ENCODE assay signal across 9 cellular contexts in the genomic region with DNA sequence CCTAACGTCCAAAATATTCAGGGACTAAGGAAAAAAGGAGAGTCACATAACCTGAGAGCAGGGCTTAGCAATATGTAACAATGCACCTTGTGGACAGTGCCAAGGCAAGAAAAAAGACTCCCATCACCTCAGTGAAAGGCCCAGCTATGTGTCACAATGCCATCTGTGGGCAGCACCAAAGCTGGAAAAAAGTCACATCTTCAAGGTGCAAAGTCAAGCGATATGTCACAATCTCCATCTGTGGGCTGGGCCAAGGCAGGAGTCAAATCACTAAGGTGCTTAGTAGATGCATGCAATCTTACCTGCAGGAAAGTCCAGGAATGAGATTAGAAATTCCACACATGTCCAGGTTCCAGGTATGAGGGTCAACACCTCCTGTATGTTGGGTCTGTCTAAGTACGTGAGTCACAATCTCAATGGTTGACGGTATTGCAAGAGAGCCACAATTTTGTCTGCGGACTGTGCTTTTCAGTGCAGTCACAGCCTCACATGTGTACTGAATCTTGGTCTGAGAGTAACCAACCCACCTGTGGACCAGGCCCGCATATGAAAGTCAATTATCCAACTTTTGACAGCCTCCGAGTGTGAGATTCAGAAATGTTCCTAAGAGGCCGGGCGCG. TPM values are rescaled to one million over a fixed set of nuclear protein-coding genes. Genes with fewer than 3 reads are reported as not detected.
DNase-seq lines count a peak whose midpoint lies in the region; ATAC-seq, FAIRE-seq and TF ChIP-seq lines count a peak whose summit lies in the region.
"Had no signal": no experiment of that assay in that cellular context is flagged by ENCODE, and none has a peak within 500 bp of the region (broad histone marks: within the 10 kb centered on the region; RNA-seq: fewer than 3 reads in every experiment).

No MANE protein-coding gene starts in this region.

- TF ChIP-seq CTCF in keratinocyte (optimal IDR thresholded peaks at IDR 0.05 in 1 of 3, IDR thresholded peaks at IDR 0.05 in 1 of 3, conservative IDR thresholded peaks at IDR 0.05 in 1 of 3; ENCODE audit: extremely low read depth in 1 of 3, insufficient read depth in 2 of 3, low read length in 3 of 3): no peak

- H3K9me3 Mint-ChIP-seq in activated CD4-positive, alpha-beta T cell treated with anti-CD3 and anti-CD28 coated beads, Interleukin-2, amount 10 ng/mL, durations not matched to agents 24 days and 14 days: peaks cover 32% of the 10 kb centered on the region
- H3K9me3 Mint-ChIP-seq in activated naive CD4-positive, alpha-beta T cell treated with anti-CD3 and anti-CD28 coated beads, Interleukin-2, amount 50 U/mL, for 72 hours: no peaks in the 10 kb centered on the region

- FAIRE-seq in keratinocyte (lab: Jason Lieb, UNC): no peak

- peak overlapping the region; percentile 92 for H3K4me3 Mint-ChIP-seq in activated CD4-positive, alpha-beta T cell treated with anti-CD3 and anti-CD28 coated beads, Interleukin-2, amount 10 ng/mL, durations not matched to agents 24 days and 14 days

- peak overlapping the region; percentile 54 to 81 (median 73) for H3K4me3 ChIP-seq in keratinocyte (ENCODE audit: control insufficient read depth in 2 of 3, extremely low read depth in 1 of 3, insufficient read depth in 2 of 3, low read depth in 1 of 3, low read length in 3 of 3)
- H3K4me3 ChIP-seq in subcutaneous abdominal adipose tissue (ENCODE audit: low read depth in 1 of 5, low read length in 5 of 5): peak overlapping the region; percentile 10 to 96 (median 93)

- H3K27me3 ChIP-seq in keratinocyte (ENCODE audit: control insufficient read depth, extremely low read depth, insufficient read depth, low read length): no peaks in the 10 kb centered on the region
- H3K27me3 ChIP-seq in subcutaneous abdominal adipose tissue (ENCODE audit: control insufficient read depth in 5 of 5, insufficient read depth in 4 of 5, low read length in 5 of 5): no peaks in the 10 kb centered on the region

- peaks cover 5% of the 10 kb centered on the region for H3K4me1 ChIP-seq in keratinocyte (ENCODE audit: control insufficient read depth, extremely low read depth, insufficient read depth, low read length)
- peaks cover 3 to 15% (median 10%) of the 10 kb centered on the region in 5 donors for H3K4me1 ChIP-seq in subcutaneous abdominal adipose tissue (ENCODE audit: control insufficient read depth in 5 of 5, insufficient read depth in 5 of 5, low read length in 5 of 5)
- H3K4me1 ChIP-seq: Caco-2 had no signal

- no peak for DNase-seq in activated CD4-positive, alpha-beta T cell treated with anti-CD3 and anti-CD28 coated beads, Interleukin-2, amount 10 ng/mL, durations not matched to agents 24 days and 14 days
- no peak for DNase-seq in activated CD4-positive, alpha-beta T cell treated with anti-CD3 and anti-CD28 coated beads, Interleukin-2, amount 50 U/mL, for 4 hours
- no peak for DNase-seq in activated naive CD4-positive, alpha-beta T cell treated with anti-CD3 and anti-CD28 coated beads, Interleukin-2, amount 50 U/mL, for 72 hours (ENCODE audit: low spot score in 2 of 2)
- DNase-seq in keratinocyte (ENCODE audit: low read depth, low spot score): no peak
- DNase-seq in pons (ENCODE audit: low spot score): no peak
- no peak for DNase-seq in COLO829 (ENCODE audit: low spot score)
- DNase-seq: Caco-2 had no signal

- dilution Hi-C loops in keratinocyte (cut with MboI; ENCODE audit: extremely low pct_ligation_motif_present, low sequenced_read_pairs): no loop called here

- H3K4me2 ChIP-seq in keratinocyte (ENCODE audit: control insufficient read depth, extremely low read depth, insufficient read depth, low read depth, low read length): peak overlapping the region; percentile 62

- H3K36me3 Mint-ChIP-seq in activated CD4-positive, alpha-beta T cell treated with anti-CD3 and anti-CD28 coated beads, Interleukin-2, amount 10 ng/mL, durations not matched to agents 24 days and 14 days (ENCODE audit: low read depth): peaks cover 47% of the 10 kb centered on the region
- H3K36me3 Mint-ChIP-seq in activated naive CD4-positive, alpha-beta T cell treated with anti-CD3 and anti-CD28 coated beads, Interleukin-2, amount 50 U/mL, for 72 hours: peaks cover 27 to 60% of the 10 kb centered on the region in 2 donors

- H4K20me1 ChIP-seq in keratinocyte (ENCODE audit: control insufficient read depth, extremely low read depth, insufficient read depth, low read length): no peaks in the 10 kb centered on the region

- no peak overlapping the region for H2AFZ ChIP-seq in keratinocyte (ENCODE audit: control insufficient read depth, low read length)

- H3K9ac ChIP-seq in keratinocyte (ENCODE audit: control insufficient read depth, extremely low read depth, insufficient read depth, low read length): no peak overlapping the region
- peak overlapping the region in 1 of 5 donors; percentile 65 for H3K9ac ChIP-seq in subcutaneous abdominal adipose tissue (ENCODE audit: low read length in 5 of 5)

- no peak overlapping the region for H3K27ac ChIP-seq in keratinocyte (ENCODE audit: control insufficient read depth, insufficient read depth, low read length)
- H3K27ac ChIP-seq in subcutaneous abdominal adipose tissue (ENCODE audit: low read depth, low read length): no peak overlapping the region

- H3K36me3 ChIP-seq in keratinocyte (ENCODE audit: control insufficient read depth in 2 of 2, extremely low read depth in 1 of 2, insufficient read depth in 2 of 2, low read length in 2 of 2) (peaks cover 0 to 3% of the 10 kb centered on the region in 2 experiments), subcutaneous abdominal adipose tissue (ENCODE audit: control insufficient read depth in 5 of 5, insufficient read depth in 5 of 5, low read length in 5 of 5) (peaks cover 0 to 24% (median 7%) of the 10 kb centered on the region in 5 donors)

- H3K27me3 Mint-ChIP-seq in activated CD4-positive, alpha-beta T cell treated with anti-CD3 and anti-CD28 coated beads, Interleukin-2, amount 10 ng/mL, durations not matched to agents 24 days and 14 days: no peaks in the 10 kb centered on the region

- no peaks in the 10 kb centered on the region for H3K79me2 ChIP-seq in keratinocyte (ENCODE audit: control insufficient read depth, insufficient read depth, low read length)

- ATAC-seq in activated naive CD4-positive, alpha-beta T cell treated with anti-CD3 and anti-CD28 coated beads, Interleukin-2, amount 50 U/mL, for 72 hours: peak in 1 of 2 donors; percentile 3
- ATAC-seq in HG03439 (IDR thresholded peaks at IDR 0.05; ENCODE audit: unreplicated experiment): no peak

- H3K9me1 ChIP-seq in keratinocyte (ENCODE audit: control insufficient read depth, extremely low read depth, insufficient read depth, low read length): no peaks in the 10 kb centered on the region

- peak overlapping the region; percentile 93 for H3K27ac Mint-ChIP-seq in activated CD4-positive, alpha-beta T cell treated with anti-CD3 and anti-CD28 coated beads, Interleukin-2, amount 10 ng/mL, durations not matched to agents 24 days and 14 days
- peak overlapping the region; percentile 91 to 94 for H3K27ac Mint-ChIP-seq in activated naive CD4-positive, alpha-beta T cell treated with anti-CD3 and anti-CD28 coated beads, Interleukin-2, amount 50 U/mL, for 72 hours

- intact Hi-C loops in activated CD4-positive, alpha-beta T cell treated with anti-CD3 and anti-CD28 coated beads, Interleukin-2, amount 10 ng/mL, durations not matched to agents 24 days and 14 days (cut with micrococcal nuclease): loop anchor here (5.0 kb wide), 1 partner anchor 343 kb away; a partner anchor contains a TSS

- H3K9me3 ChIP-seq in keratinocyte (ENCODE audit: control insufficient read depth, low read depth, low read length): peaks cover 4% of the 10 kb centered on the region
- no peaks in the 10 kb centered on the region for H3K9me3 ChIP-seq in subcutaneous abdominal adipose tissue (ENCODE audit: control insufficient read depth in 5 of 5, low read length in 5 of 5)
- H3K9me3 ChIP-seq: Caco-2 had no signal

- H3K4me1 Mint-ChIP-seq in activated CD4-positive, alpha-beta T cell treated with anti-CD3 and anti-CD28 coated beads, Interleukin-2, amount 10 ng/mL, durations not matched to agents 24 days and 14 days: peaks cover 16% of the 10 kb centered on the region

RNA-seq across cellular contexts. Expression of a gene that starts 14.8 kb away (rescaled TPM):
- total RNA-seq in activated CD4-positive, alpha-beta T cell treated with anti-CD3 and anti-CD28 coated beads, Interleukin-2, amount 10 ng/mL, durations not matched to agents 24 days and 14 days: 30.3 and 33.3 TPM in 2 replicates
- 10 to 100 TPM; 34.0 to 37.7 TPM for total RNA-seq in activated naive CD4-positive, alpha-beta T cell treated with anti-CD3 and anti-CD28 coated beads, Interleukin-2, amount 50 U/mL, for 72 hours
- polyA plus RNA-seq in keratinocyte: 2.7 to 3.3 TPM (median 2.9 TPM) in 3 replicates
- 1.3 TPM for polyA plus RNA-seq in keratinocyte (2011; ENCODE audit: low read depth)
- polyA plus RNA-seq in keratinocyte (2011; cell fraction: cytosol; rRNA removed): 0.58 and 1.6 TPM in 2 replicates
- 5.8 and 6.0 TPM in 2 replicates for polyA plus RNA-seq in keratinocyte (2011; cell fraction: nucleus; rRNA removed)
- polyA plus RNA-seq in keratinocyte (2012; ENCODE audit: low replicate concordance): 1.2 and 2.2 TPM in 2 replicates
- polyA minus RNA-seq in keratinocyte: 2.1 to 7.0 TPM (median 4.8 TPM) in 3 replicates
- polyA minus RNA-seq in keratinocyte (2011; cell fraction: cytosol; rRNA and poly(A)+ RNA removed): 2.7 TPM
- 5.8 and 10.7 TPM in 2 replicates for polyA minus RNA-seq in keratinocyte (2011; cell fraction: nucleus; rRNA and poly(A)+ RNA removed)
- total RNA-seq: Caco-2 had no signal
